Comparison of ENCODE assay signal across 9 cellular contexts in genomic region chr3:187368251-187368733, GRCh38. TPM values are rescaled to one million over a fixed set of nuclear protein-coding genes. Genes with fewer than 3 reads are reported as not detected.
DNase-seq lines count a peak whose midpoint lies in the region; ATAC-seq and TF ChIP-seq lines count a peak whose summit lies in the region.
"Had no signal": no experiment of that assay in that cellular context is flagged by ENCODE, and none has a peak within 500 bp of the region (broad histone marks: within the 10 kb centered on the region; RNA-seq: fewer than 3 reads in every experiment).

TSS of gene RTP4 (plus strand) at chr3:187368385. CDS start at chr3:187368442, 57 bp downstream.

- H3K27ac ChIP-seq in muscle layer of colon (ENCODE audit: low read depth, low read length) (peak within 1 kb of the TSS; percentile 87), thoracic aorta (peak within 1 kb of the TSS; percentile 72 to 76)
- H3K27ac ChIP-seq: VCaP had no signal

- H3K4me3 ChIP-seq in muscle layer of colon (ENCODE audit: low read depth in 1 of 2, low read length in 2 of 2) (peak within 1 kb of the TSS; percentile 4 to 76), thoracic aorta (peak within 1 kb of the TSS; percentile 74)

- peak; percentile 82 for ATAC-seq in GM19468 (IDR thresholded peaks at IDR 0.05; ENCODE audit: extremely low read depth, unreplicated experiment)
- ATAC-seq in HG03575 (IDR thresholded peaks at IDR 0.05; ENCODE audit: extremely low read depth, insufficient number of reproducible peaks, low FRiP score, unreplicated experiment): peak; percentile 93
- ATAC-seq in thoracic aorta (ENCODE audit: insufficient number of reproducible peaks, low FRiP score, low read depth): no peak

- TF ChIP-seq CTCF in thoracic aorta (IDR thresholded peaks at IDR 0.05): no peak

- H3K9me3 ChIP-seq in muscle layer of colon (ENCODE audit: low read length) (no peaks in the 10 kb centered on the region), thoracic aorta (no peaks in the 10 kb centered on the region)

- peaks cover 11% of the 10 kb centered on the region for H3K36me3 ChIP-seq in muscle layer of colon (ENCODE audit: insufficient read depth, low read length)
- H3K36me3 ChIP-seq in thoracic aorta: no peaks in the 10 kb centered on the region

- DNase-seq in DMS79 (lab: John Stamatoyannopoulos, UW): peak; percentile 55
- DNase-seq in activated CD4-positive, alpha-beta T cell treated with anti-CD3 and anti-CD28 coated beads, Interleukin-2, amount 50 U/mL, for 24 hours (ENCODE audit: low read depth in 1 of 2, low spot score in 1 of 2): peak; percentile 28 to 61
- peak; percentile 3 for DNase-seq in effector CD4-positive, alpha-beta T cell
- no peak for DNase-seq in thoracic aorta (ENCODE audit: low spot score)
- no peak for DNase-seq in amniotic stem cell (lab: John Stamatoyannopoulos, UW)

- H3K9ac ChIP-seq in muscle layer of colon (ENCODE audit: low read length): peak within 1 kb of the TSS; percentile 59

- H3K27me3 ChIP-seq in muscle layer of colon (ENCODE audit: control insufficient read depth in 1 of 2, insufficient read depth in 2 of 2, low read length in 2 of 2) (no peaks in the 10 kb centered on the region), thoracic aorta (replicated peaks; ENCODE audit: insufficient read depth) (no peaks in the 10 kb centered on the region)

- H3K4me1 ChIP-seq in muscle layer of colon (ENCODE audit: insufficient read depth, low read length): peaks cover 10% of the 10 kb centered on the region
- H3K4me1 ChIP-seq in thoracic aorta (ENCODE audit: control insufficient read depth in 1 of 2, low read depth in 2 of 2): peaks cover 6 to 15% of the 10 kb centered on the region in 2 donors

RNA-seq across cellular contexts. Expression of gene RTP4, which starts in this region (rescaled TPM):
- under 1 TPM in 1 of 2 donors, not detected in 1; 0.63 TPM for total RNA-seq in thoracic aorta

Comparison
In these comparisons a context has a peak if more than half of its experiments do, and no peak if none do; other contexts are left out.
1. DNase-seq: peak in DMS79 (single experiment), activated CD4-positive, alpha-beta T cell treated with anti-CD3 and anti-CD28 coated beads, Interleukin-2, amount 50 U/mL, for 24 hours (2 of 2) and effector CD4-positive, alpha-beta T cell (single experiment); none in thoracic aorta (single experiment) and amniotic stem cell (single experiment).